8 cellular contexts compared by ENCODE assay signal in the genomic region with DNA sequence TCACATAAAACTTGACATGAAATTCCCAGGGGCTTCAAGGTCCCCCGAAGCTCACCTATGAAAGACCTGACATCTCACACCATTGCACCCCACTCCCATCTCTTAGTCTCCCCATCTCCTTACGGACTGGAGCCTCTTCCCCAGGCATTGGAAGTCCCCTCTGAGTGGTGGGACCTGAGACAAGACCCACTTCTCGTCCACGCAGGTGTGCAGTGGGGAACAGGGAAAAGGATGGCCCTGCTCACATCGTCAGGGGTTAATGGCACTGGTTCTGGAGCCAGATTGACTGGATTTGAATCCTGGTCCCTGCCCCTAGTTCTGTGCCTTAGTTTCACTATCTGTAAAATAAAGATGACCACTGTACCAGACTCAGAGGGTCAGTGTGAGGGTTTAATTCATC. TPM values are rescaled to one million over a fixed set of nuclear protein-coding genes. Genes with fewer than 3 reads are reported as not detected.
"Had no signal": no experiment of that assay in that cellular context is flagged by ENCODE, and none has a peak within 500 bp of the region (broad histone marks: within the 10 kb centered on the region; RNA-seq: fewer than 3 reads in every experiment).

No MANE protein-coding gene starts in this region.

- H3K27ac ChIP-seq: HL-60 had no signal

- H3K4me3 ChIP-seq: K562 had no signal

- ATAC-seq: HepG2, K562 had no signal

- H3K27me3 Mint-ChIP-seq: IgD-negative memory B cell had no signal

- H3K9me3 Mint-ChIP-seq: IgD-negative memory B cell had no signal

- H3K4me3 Mint-ChIP-seq: IgD-negative memory B cell had no signal

- H3K36me3 Mint-ChIP-seq: IgD-negative memory B cell had no signal

- H3K27ac Mint-ChIP-seq: IgD-negative memory B cell had no signal

- DNase-seq: IMR-90, KBM-7, KG1 had no signal

RNA-seq across cellular contexts. Expression of gene ADGRF1, which starts 15.5 kb away (rescaled TPM):
- total RNA-seq: HepG2, HT1080, IMR-90, K562 had no signal
- polyA plus RNA-seq: HepG2, IgD-negative memory B cell, IMR-90, K562 had no signal
